Comparison of ENCODE assay signal across 9 cellular contexts in the genomic region with DNA sequence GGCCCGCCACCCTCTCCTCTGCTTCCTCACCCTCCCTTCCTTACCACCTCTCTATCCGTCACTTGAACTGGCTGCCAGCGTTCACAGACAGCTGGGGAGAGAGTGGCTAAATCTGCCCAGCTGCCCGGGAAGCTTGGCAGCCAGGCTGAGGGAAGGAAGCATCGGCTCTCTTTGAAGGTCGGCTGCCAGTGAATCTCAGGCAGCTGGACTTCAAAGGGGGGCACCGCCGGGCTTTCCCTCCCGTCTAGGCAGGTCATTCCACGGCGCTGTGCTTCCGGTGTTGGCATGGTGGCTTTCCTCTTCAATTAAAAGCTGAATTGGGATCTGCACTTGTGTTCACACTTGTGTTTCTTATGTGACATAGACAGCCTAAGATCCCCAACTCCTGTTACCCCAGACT.
A peak's percentile ranks its signal among the peaks of the same experiment; 100 is the strongest.
DNase-seq lines count a peak whose midpoint lies in the region; ATAC-seq and TF ChIP-seq lines count a peak whose summit lies in the region.
"Had no signal": no experiment of that assay in that cellular context is flagged by ENCODE, and none has a peak within 500 bp of the region (broad histone marks: within the 10 kb centered on the region; RNA-seq: fewer than 3 reads in every experiment).

No MANE protein-coding gene starts in this region.

- in situ Hi-C loops in astrocyte of the spinal cord (cut with HindIII; ENCODE audit: low sequenced_read_pairs) = no loop called here

- WGBS in spleen, 5 donors = 58 to 76% (median 64%) methylated on average over 8 to 12 of the region's 12 CpGs

- H3K4me3 ChIP-seq in astrocyte of the spinal cord (ENCODE audit: low read depth, low read length) (no peak overlapping the region), spleen (no peak overlapping the region)

- POLR2A ChIA-PET in WTC11 (lab: Charles Lee) = no interaction called here

- no peak overlapping the region for H3K27ac Mint-ChIP-seq in stimulated activated naive B cell treated with anti-CD40 and anti-IgM and Interleukin-4, amounts not matched to agents 10 μg/mL and 1 μg/mL and 100 μg/mL, for 72 hours
- no peak overlapping the region for H3K27ac Mint-ChIP-seq in WTC11

- H3K36me3 Mint-ChIP-seq in stimulated activated naive B cell treated with anti-CD40 and anti-IgM and Interleukin-4, amounts not matched to agents 10 μg/mL and 1 μg/mL and 100 μg/mL, for 72 hours = peaks cover 12 to 21% of the 10 kb centered on the region in 2 donors
- no peaks in the 10 kb centered on the region for H3K36me3 Mint-ChIP-seq in WTC11

- CTCF ChIA-PET in WTC11 (lab: Charles Lee) = no interaction called here

- H3K9me3 Mint-ChIP-seq in stimulated activated naive B cell treated with anti-CD40 and anti-IgM and Interleukin-4, amounts not matched to agents 10 μg/mL and 1 μg/mL and 100 μg/mL, for 72 hours = peaks cover 0 to 2% of the 10 kb centered on the region in 2 donors
- H3K9me3 Mint-ChIP-seq in WTC11 = peaks cover 3% of the 10 kb centered on the region

- ATAC-seq in left lobe of liver = peak; percentile 24
- no peak for ATAC-seq in stimulated activated naive B cell treated with anti-CD40 and anti-IgM and Interleukin-4, amounts not matched to agents 10 μg/mL and 1 μg/mL and 100 μg/mL, for 72 hours (replicated peaks)
- no peak for ATAC-seq in WTC11
- ATAC-seq in HG02642 (IDR thresholded peaks at IDR 0.05; ENCODE audit: poor library complexity, unreplicated experiment) = no peak
- ATAC-seq: sciatic nerve had no signal

- TF ChIP-seq CTCF in astrocyte of the spinal cord (IDR thresholded peaks at IDR 0.05; ENCODE audit: low read depth, low read length) = no peak
- no peak for TF ChIP-seq CTCF in spleen (IDR thresholded peaks at IDR 0.05 in 8 of 11, conservative IDR thresholded peaks at IDR 0.05 in 3 of 11)
- TF ChIP-seq CTCF in WTC11 (IDR thresholded peaks at IDR 0.05) = no peak

- peaks cover 0 to 5% (median 0%) of the 10 kb centered on the region in 6 donors for H3K36me3 ChIP-seq in spleen

- peak; percentile 46 for DNase-seq in NCI-H1694 treated with DMSO at 0.1 percent for 48 hours (lab: John Stamatoyannopoulos, UW)
- peak; percentile 42 for DNase-seq in astrocyte of the spinal cord (ENCODE audit: low read depth, low spot score)
- DNase-seq in left lobe of liver (ENCODE audit: low spot score) = no peak
- peak; percentile 83 for DNase-seq in spleen
- DNase-seq in stimulated activated naive B cell treated with anti-CD40 and anti-IgM and Interleukin-4, amounts not matched to agents 10 μg/mL and 1 μg/mL and 100 μg/mL, for 72 hours = no peak
- DNase-seq in WTC11 (ENCODE audit: low spot score) = no peak
- DNase-seq: Karpas-422 had no signal

- peaks cover 0 to 4% (median 0%) of the 10 kb centered on the region in 8 donors for H3K9me3 ChIP-seq in spleen

- no peaks in the 10 kb centered on the region for H3K27me3 Mint-ChIP-seq in stimulated activated naive B cell treated with anti-CD40 and anti-IgM and Interleukin-4, amounts not matched to agents 10 μg/mL and 1 μg/mL and 100 μg/mL, for 72 hours
- H3K27me3 Mint-ChIP-seq in WTC11 (ENCODE audit: low read depth) = no peaks in the 10 kb centered on the region

- peaks cover 0 to 4% of the 10 kb centered on the region in 2 donors for H3K4me1 Mint-ChIP-seq in stimulated activated naive B cell treated with anti-CD40 and anti-IgM and Interleukin-4, amounts not matched to agents 10 μg/mL and 1 μg/mL and 100 μg/mL, for 72 hours
- peaks cover 41% of the 10 kb centered on the region for H3K4me1 Mint-ChIP-seq in WTC11

- TF ChIP-seq POLR2A in spleen (IDR thresholded peaks at IDR 0.05) = no peak

- H3K27me3 ChIP-seq in spleen (replicated peaks in 1 of 7) = no peaks in the 10 kb centered on the region

- no peak overlapping the region for H3K4me3 Mint-ChIP-seq in stimulated activated naive B cell treated with anti-CD40 and anti-IgM and Interleukin-4, amounts not matched to agents 10 μg/mL and 1 μg/mL and 100 μg/mL, for 72 hours
- H3K4me3 Mint-ChIP-seq in WTC11 = no peak overlapping the region

- peaks cover 0 to 13% (median 4%) of the 10 kb centered on the region in 6 donors for H3K4me1 ChIP-seq in spleen

- intact Hi-C loops in spleen (cut with DNase I; ENCODE audit: low total_unique reads) = no loop called here

- H3K27ac ChIP-seq in spleen = no peak overlapping the region

TF ChIP-seq in WTC11, 78 proteins besides CTCF, POLR2A, EP300 and RAD21 (continues in another document):
- TF ChIP-seq SOX15 (CRISPR knock-in tag; IDR thresholded peaks at IDR 0.05) (no peak), ATF6 (CRISPR knock-in tag; IDR thresholded peaks at IDR 0.05) (no peak)
- TF ChIP-seq, protein P1, sequence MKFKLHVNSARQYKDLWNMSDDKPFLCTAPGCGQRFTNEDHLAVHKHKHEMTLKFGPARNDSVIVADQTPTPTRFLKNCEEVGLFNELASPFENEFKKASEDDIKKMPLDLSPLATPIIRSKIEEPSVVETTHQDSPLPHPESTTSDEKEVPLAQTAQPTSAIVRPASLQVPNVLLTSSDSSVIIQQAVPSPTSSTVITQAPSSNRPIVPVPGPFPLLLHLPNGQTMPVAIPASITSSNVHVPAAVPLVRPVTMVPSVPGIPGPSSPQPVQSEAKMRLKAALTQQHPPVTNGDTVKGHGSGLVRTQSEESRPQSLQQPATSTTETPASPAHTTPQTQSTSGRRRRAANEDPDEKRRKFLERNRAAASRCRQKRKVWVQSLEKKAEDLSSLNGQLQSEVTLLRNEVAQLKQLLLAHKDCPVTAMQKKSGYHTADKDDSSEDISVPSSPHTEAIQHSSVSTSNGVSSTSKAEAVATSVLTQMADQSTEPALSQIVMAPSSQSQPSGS (CRISPR knock-in tag; IDR thresholded peaks at IDR 0.05; ENCODE audit: borderline replicate concordance, low read depth) = no peak
- TF ChIP-seq, protein P2, sequence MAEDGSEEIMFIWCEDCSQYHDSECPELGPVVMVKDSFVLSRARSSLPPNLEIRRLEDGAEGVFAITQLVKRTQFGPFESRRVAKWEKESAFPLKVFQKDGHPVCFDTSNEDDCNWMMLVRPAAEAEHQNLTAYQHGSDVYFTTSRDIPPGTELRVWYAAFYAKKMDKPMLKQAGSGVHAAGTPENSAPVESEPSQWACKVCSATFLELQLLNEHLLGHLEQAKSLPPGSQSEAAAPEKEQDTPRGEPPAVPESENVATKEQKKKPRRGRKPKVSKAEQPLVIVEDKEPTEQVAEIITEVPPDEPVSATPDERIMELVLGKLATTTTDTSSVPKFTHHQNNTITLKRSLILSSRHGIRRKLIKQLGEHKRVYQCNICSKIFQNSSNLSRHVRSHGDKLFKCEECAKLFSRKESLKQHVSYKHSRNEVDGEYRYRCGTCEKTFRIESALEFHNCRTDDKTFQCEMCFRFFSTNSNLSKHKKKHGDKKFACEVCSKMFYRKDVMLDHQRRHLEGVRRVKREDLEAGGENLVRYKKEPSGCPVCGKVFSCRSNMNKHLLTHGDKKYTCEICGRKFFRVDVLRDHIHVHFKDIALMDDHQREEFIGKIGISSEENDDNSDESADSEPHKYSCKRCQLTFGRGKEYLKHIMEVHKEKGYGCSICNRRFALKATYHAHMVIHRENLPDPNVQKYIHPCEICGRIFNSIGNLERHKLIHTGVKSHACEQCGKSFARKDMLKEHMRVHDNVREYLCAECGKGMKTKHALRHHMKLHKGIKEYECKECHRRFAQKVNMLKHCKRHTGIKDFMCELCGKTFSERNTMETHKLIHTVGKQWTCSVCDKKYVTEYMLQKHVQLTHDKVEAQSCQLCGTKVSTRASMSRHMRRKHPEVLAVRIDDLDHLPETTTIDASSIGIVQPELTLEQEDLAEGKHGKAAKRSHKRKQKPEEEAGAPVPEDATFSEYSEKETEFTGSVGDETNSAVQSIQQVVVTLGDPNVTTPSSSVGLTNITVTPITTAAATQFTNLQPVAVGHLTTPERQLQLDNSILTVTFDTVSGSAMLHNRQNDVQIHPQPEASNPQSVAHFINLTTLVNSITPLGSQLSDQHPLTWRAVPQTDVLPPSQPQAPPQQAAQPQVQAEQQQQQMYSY (CRISPR knock-in tag; IDR thresholded peaks at IDR 0.05) = no peak

Comparison
In these comparisons a context has a peak if more than half of its experiments do, and no peak if none do; other contexts are left out.
1. DNase-seq: peak in NCI-H1694 treated with DMSO at 0.1 percent for 48 hours (single experiment), astrocyte of the spinal cord (single experiment) and spleen (single experiment); none in left lobe of liver (single experiment), stimulated activated naive B cell treated with anti-CD40 and anti-IgM and Interleukin-4, amounts not matched to agents 10 μg/mL and 1 μg/mL and 100 μg/mL, for 72 hours (single experiment) and WTC11 (single experiment).